Comparison of ENCODE assay signal across 11 cellular contexts in genomic region chr11:37503411-37504065, GRCh38.
DNase-seq lines count a peak whose midpoint lies in the region; ATAC-seq, FAIRE-seq and TF ChIP-seq lines count a peak whose summit lies in the region.
"Had no signal": no experiment of that assay in that cellular context is flagged by ENCODE, and none has a peak within 500 bp of the region (broad histone marks: within the 10 kb centered on the region; RNA-seq: fewer than 3 reads in every experiment).

No MANE protein-coding gene starts in this region.

- H3K36me3 ChIP-seq in endodermal cell (ENCODE audit: control insufficient read depth, insufficient read depth, low read length) (no peaks in the 10 kb centered on the region), HAP-1 (replicated peaks) (no peaks in the 10 kb centered on the region)
- H3K36me3 ChIP-seq: BE2C had no signal

- H3K4me3 ChIP-seq in endodermal cell (ENCODE audit: low read length) (no peak overlapping the region), HAP-1 (no peak overlapping the region)

- H3K4me1 Mint-ChIP-seq in endodermal cell, result peaks cover 53% of the 10 kb centered on the region

- H3K27me3 ChIP-seq in endodermal cell (ENCODE audit: control insufficient read depth, insufficient read depth, low read length, poor library complexity, severe bottlenecking) (no peaks in the 10 kb centered on the region), HAP-1 (ENCODE audit: low read depth) (no peaks in the 10 kb centered on the region)
- H3K27me3 ChIP-seq: BE2C had no signal

- peak overlapping the region; percentile 41 for H3K27ac Mint-ChIP-seq in endodermal cell

- no peak for FAIRE-seq in GM19239 (lab: Jason Lieb, UNC)

- H3K4me1 ChIP-seq in endodermal cell (ENCODE audit: control insufficient read depth, insufficient read depth, low read length) (peaks cover 19% of the 10 kb centered on the region), HAP-1 (peaks cover 11% of the 10 kb centered on the region)
- H3K4me1 ChIP-seq: BE2C, parathyroid adenoma had no signal

- H3K9me3 ChIP-seq in endodermal cell (ENCODE audit: control insufficient read depth, low read length) (no peaks in the 10 kb centered on the region), HAP-1 (no peaks in the 10 kb centered on the region; the same call in 1 of the 2 replicates)
- H3K9me3 ChIP-seq: BE2C had no signal

- H3K27ac ChIP-seq in endodermal cell (ENCODE audit: low read depth, low read length), result no peak overlapping the region
- H3K27ac ChIP-seq: parathyroid adenoma had no signal

- DNase-seq in endodermal cell (no peak), NCI-H1436 treated with DMSO at 0.1 percent for 48 hours (lab: John Stamatoyannopoulos, UW) (no peak), erythroblast (lab: John Stamatoyannopoulos, UW) (no peak), GM19239 (ENCODE audit: insufficient read length, low spot score) (no peak), HAP-1 (ENCODE audit: low spot score in 2 of 2) (no peak)
- DNase-seq: BE2C; central memory CD4-positive, alpha-beta T cell had no signal

- H3K4me3 Mint-ChIP-seq in endodermal cell, result no peak overlapping the region

- in situ Hi-C loops in HAP-1 (cut with MboI; ENCODE audit: low sequenced_read_pairs), result no loop called here

- no peak overlapping the region for H3K9ac ChIP-seq in endodermal cell (ENCODE audit: extremely low read depth, low read length, poor library complexity, severe bottlenecking)
- H3K9ac ChIP-seq: parathyroid adenoma had no signal

- no peaks in the 10 kb centered on the region for H3K36me3 Mint-ChIP-seq in endodermal cell (ENCODE audit: low read depth)

- ATAC-seq in GM18499 (IDR thresholded peaks at IDR 0.05; ENCODE audit: insufficient read depth, unreplicated experiment) (peak; percentile 37), GM21526 (IDR thresholded peaks at IDR 0.05; ENCODE audit: low FRiP score, unreplicated experiment) (peak; percentile 54), HG03159 (IDR thresholded peaks at IDR 0.05; ENCODE audit: unreplicated experiment) (peak; percentile 45)

- TF ChIP-seq CTCF in endodermal cell (conservative IDR thresholded peaks at IDR 0.05), result no peak

- no peaks in the 10 kb centered on the region for H3K9me3 Mint-ChIP-seq in endodermal cell

- no peak for TF ChIP-seq POLR2A in erythroblast (IDR thresholded peaks at IDR 0.05; ENCODE audit: low read length)

- peaks cover 8% of the 10 kb centered on the region for H3K27me3 Mint-ChIP-seq in endodermal cell (ENCODE audit: insufficient read depth)

- WGBS in endodermal cell (ENCODE audit: insufficient coverage in 1 of 2, insufficient read length in 1 of 2), 2 experiments, result 83 to 94% methylated on average over 1 to 2 of the region's 2 CpGs
